Comparison of ENCODE assay signal across 17 cellular contexts in the genomic region with DNA sequence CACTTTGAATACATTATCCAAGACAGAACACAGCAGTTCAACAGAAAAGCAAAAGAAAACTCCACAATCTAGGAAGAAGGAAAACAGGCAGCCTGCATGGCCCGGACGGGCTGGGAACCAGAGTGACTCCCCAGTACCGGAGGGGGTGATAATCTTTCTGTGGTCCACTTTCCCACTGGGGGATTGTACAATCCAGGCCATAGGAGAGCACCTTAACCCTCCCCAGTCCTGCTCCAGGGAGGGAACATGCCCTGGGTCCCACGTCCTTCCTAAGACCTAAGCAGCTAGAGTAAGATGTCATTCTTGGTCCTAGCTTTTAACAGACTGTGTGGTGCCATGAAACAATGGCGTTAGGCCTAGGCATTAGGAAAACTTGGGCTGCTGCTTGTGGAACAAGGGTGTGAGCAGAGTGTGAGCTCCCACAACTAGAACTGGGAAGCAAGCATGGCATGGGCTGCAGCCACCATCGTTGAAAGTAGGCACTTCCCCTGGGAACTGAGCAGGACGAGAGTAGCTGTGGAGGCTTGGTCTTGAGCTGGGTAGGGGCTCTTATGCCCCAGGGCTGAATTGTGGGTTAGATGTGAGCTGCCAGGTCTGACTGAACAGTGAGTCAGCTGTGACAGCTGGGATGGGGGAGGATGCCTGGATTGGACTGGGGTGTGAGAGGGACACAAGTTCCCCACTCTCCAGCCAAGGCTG. TPM values are rescaled to one million over a fixed set of nuclear protein-coding genes. Genes with fewer than 3 reads are reported as not detected.
DNase-seq lines count a peak whose midpoint lies in the region; ATAC-seq and TF ChIP-seq lines count a peak whose summit lies in the region.
"Had no signal": no experiment of that assay in that cellular context is flagged by ENCODE, and none has a peak within 500 bp of the region (broad histone marks: within the 10 kb centered on the region; RNA-seq: fewer than 3 reads in every experiment).

No MANE protein-coding gene starts in this region.

- peak overlapping the region; percentile 38 for H3K27ac Mint-ChIP-seq in neural crest cell (ENCODE audit: unreplicated experiment)
- H3K27ac Mint-ChIP-seq: CD8-positive, alpha-beta memory T cell had no signal

- POLR2A ChIA-PET in RWPE1 (lab: Yijun Ruan, JAX; ENCODE audit: low non-redundant PET), result no interaction called here

- TF ChIP-seq CTCF in RWPE1 (conservative IDR thresholded peaks at IDR 0.05; ENCODE audit: low read depth) (no peak), neural crest cell (conservative IDR thresholded peaks at IDR 0.05) (no peak)

- CTCF ChIA-PET in RWPE1 (lab: Yijun Ruan, JAX), result no interaction called here

- H3K27ac ChIP-seq in RWPE1, result no peak overlapping the region
- no peak overlapping the region for H3K27ac ChIP-seq in epithelial cell of prostate
- H3K27ac ChIP-seq: parathyroid adenoma had no signal

- H3K4me1 Mint-ChIP-seq in neural crest cell, result peaks cover 7% of the 10 kb centered on the region
- H3K4me1 Mint-ChIP-seq: CD8-positive, alpha-beta memory T cell had no signal

- H3K4me3 Mint-ChIP-seq in neural crest cell, result no peak overlapping the region
- H3K4me3 Mint-ChIP-seq: CD8-positive, alpha-beta memory T cell had no signal

- peaks cover 7% of the 10 kb centered on the region for H3K9me3 Mint-ChIP-seq in neural crest cell

- no peaks in the 10 kb centered on the region for H3K27me3 Mint-ChIP-seq in neural crest cell (ENCODE audit: low read depth)

- peaks cover 10% of the 10 kb centered on the region for H3K36me3 Mint-ChIP-seq in neural crest cell (ENCODE audit: low read depth)

- no peak for ATAC-seq in HG02588 (IDR thresholded peaks at IDR 0.05; ENCODE audit: unreplicated experiment)

- DNase-seq in ELR (ENCODE audit: low read depth), result peak; percentile 81
- peak; percentile 62 for DNase-seq in RWPE1 (ENCODE audit: low spot score)
- peak; percentile 12 for DNase-seq in epithelial cell of prostate (ENCODE audit: low read depth, low spot score)
- no peak for DNase-seq in neural crest cell (ENCODE audit: low read depth, low spot score)
- DNase-seq in activated CD4-positive, CD25-positive, alpha-beta regulatory T cell (lab: John Stamatoyannopoulos, UW), result no peak
- no peak for DNase-seq in NCI-H146 (lab: John Stamatoyannopoulos, UW)
- no peak for DNase-seq in NCI-H1092 treated with DMSO at 0.1 percent for 48 hours (lab: John Stamatoyannopoulos, UW)
- DNase-seq: activated CD4-positive, alpha-beta T cell treated with anti-CD3 and anti-CD28 coated beads, Interleukin-2, amount 50 U/mL, for 1 hour; activated gamma-delta T cell; amygdala; CD8-positive, alpha-beta memory T cell; DMS79; KBM-7; NCI-H1105 treated with DMSO at 0.1 percent for 48 hours; NCI-H774 had no signal

RNA-seq across cellular contexts. Expression of a gene that starts 42.4 kb away (rescaled TPM):
- 18.8 and 19.5 TPM in 2 replicates for total RNA-seq in neural crest cell

Comparison
In these comparisons a context has a peak if more than half of its experiments do, and no peak if none do; other contexts are left out.
1. DNase-seq: peak in ELR (single experiment), RWPE1 (single experiment) and epithelial cell of prostate (single experiment); none in neural crest cell (single experiment), activated CD4-positive, CD25-positive, alpha-beta regulatory T cell (0 of 4), NCI-H146 (single experiment) and NCI-H1092 treated with DMSO at 0.1 percent for 48 hours (single experiment).